14 cellular contexts compared by ENCODE assay signal in genomic region chr14:61498303-61498702, GRCh38.
DNase-seq lines count a peak whose midpoint lies in the region; ATAC-seq and TF ChIP-seq lines count a peak whose summit lies in the region.
"Had no signal": no experiment of that assay in that cellular context is flagged by ENCODE, and none has a peak within 500 bp of the region (broad histone marks: within the 10 kb centered on the region; RNA-seq: fewer than 3 reads in every experiment).

No MANE protein-coding gene starts in this region.

- no peak overlapping the region for H3K4me3 Mint-ChIP-seq in activated CD4-positive, alpha-beta T cell treated with anti-CD3 and anti-CD28 coated beads, Interleukin-2, amount 10 ng/mL, durations not matched to agents 24 days and 14 days
- no peak overlapping the region for H3K4me3 Mint-ChIP-seq in activated T-helper 1 cell treated with anti-CD3 and anti-CD28 coated beads, Interleukin-12 subunit alpha, Interleukin-12 subunit beta, Interleukin-2, Interleukin-4 antibody, amounts not matched to agents 30 ng/mL and 10 ng/mL and 1 ng/mL, durations not matched to agents 14 hours and 24 hours and 36 hours
- H3K4me3 Mint-ChIP-seq: neural crest cell; stimulated activated naive CD8-positive, alpha-beta T cell treated with anti-CD3 and anti-CD28 coated beads, Interleukin-15, amount 100 ng/mL, for 72 hours had no signal

- H3K4me1 Mint-ChIP-seq in activated CD4-positive, alpha-beta T cell treated with anti-CD3 and anti-CD28 coated beads, Interleukin-2, amount 10 ng/mL, durations not matched to agents 24 days and 14 days, result peaks cover 55% of the 10 kb centered on the region
- peaks cover 62% of the 10 kb centered on the region for H3K4me1 Mint-ChIP-seq in activated T-helper 1 cell treated with anti-CD3 and anti-CD28 coated beads, Interleukin-12 subunit alpha, Interleukin-12 subunit beta, Interleukin-2, Interleukin-4 antibody, amounts not matched to agents 30 ng/mL and 10 ng/mL and 1 ng/mL, durations not matched to agents 14 hours and 24 hours and 36 hours (ENCODE audit: low read depth)

- no peak overlapping the region for H3K4me3 ChIP-seq in left ventricle myocardium inferior
- no peak overlapping the region for H3K4me3 ChIP-seq in stomach
- H3K4me3 ChIP-seq in dorsolateral prefrontal cortex, result no peak overlapping the region
- no peak overlapping the region for H3K4me3 ChIP-seq in SJCRH30
- H3K4me3 ChIP-seq in right lobe of liver, result no peak overlapping the region
- H3K4me3 ChIP-seq: adrenal gland had no signal

- no peaks in the 10 kb centered on the region for H3K27me3 ChIP-seq in left ventricle myocardium inferior (ENCODE audit: low read depth)
- H3K27me3 ChIP-seq in stomach, result no peaks in the 10 kb centered on the region
- H3K27me3 ChIP-seq in dorsolateral prefrontal cortex, result no peaks in the 10 kb centered on the region
- H3K27me3 ChIP-seq in SJCRH30, result no peaks in the 10 kb centered on the region
- H3K27me3 ChIP-seq in right lobe of liver, result no peaks in the 10 kb centered on the region
- H3K27me3 ChIP-seq: adrenal gland had no signal

- intact Hi-C loops in activated CD4-positive, alpha-beta T cell treated with anti-CD3 and anti-CD28 coated beads, Interleukin-2, amount 10 ng/mL, durations not matched to agents 24 days and 14 days (cut with micrococcal nuclease), result no loop called here
- intact Hi-C loops in activated T-helper 1 cell treated with anti-CD3 and anti-CD28 coated beads, Interleukin-12 subunit alpha, Interleukin-12 subunit beta, Interleukin-2, Interleukin-4 antibody, amounts not matched to agents 30 ng/mL and 10 ng/mL and 1 ng/mL, durations not matched to agents 14 hours and 24 hours and 36 hours (cut with micrococcal nuclease), result no loop called here
- intact Hi-C loops in left ventricle myocardium inferior (cut with micrococcal nuclease) (no loop called here), stomach (cut with DNase I; ENCODE audit: low total_unique reads) (no loop called here), dorsolateral prefrontal cortex (cut with DNase I) (no loop called here), right lobe of liver (cut with DNase I) (no loop called here)

- no peaks in the 10 kb centered on the region for H3K27me3 Mint-ChIP-seq in activated CD4-positive, alpha-beta T cell treated with anti-CD3 and anti-CD28 coated beads, Interleukin-2, amount 10 ng/mL, durations not matched to agents 24 days and 14 days
- H3K27me3 Mint-ChIP-seq in activated T-helper 1 cell treated with anti-CD3 and anti-CD28 coated beads, Interleukin-12 subunit alpha, Interleukin-12 subunit beta, Interleukin-2, Interleukin-4 antibody, amounts not matched to agents 30 ng/mL and 10 ng/mL and 1 ng/mL, durations not matched to agents 14 hours and 24 hours and 36 hours (ENCODE audit: insufficient read depth), result no peaks in the 10 kb centered on the region
- H3K27me3 Mint-ChIP-seq: stimulated activated naive CD8-positive, alpha-beta T cell treated with anti-CD3 and anti-CD28 coated beads, Interleukin-15, amount 100 ng/mL, for 72 hours had no signal

- TF ChIP-seq CTCF in left ventricle myocardium inferior (IDR thresholded peaks at IDR 0.05; ENCODE audit: borderline replicate concordance) (no peak), stomach (IDR thresholded peaks at IDR 0.05) (no peak), dorsolateral prefrontal cortex (IDR thresholded peaks at IDR 0.05 in 54 of 56, conservative IDR thresholded peaks at IDR 0.05 in 2 of 56; ENCODE audit: low read depth in 1 of 56, partially characterized antibody in 56 of 56) (no peak), right lobe of liver (IDR thresholded peaks at IDR 0.05) (no peak)

- H3K27ac ChIP-seq in left ventricle myocardium inferior (replicated peaks) (peak overlapping the region; percentile 54), stomach (peak overlapping the region; percentile 37 to 77 (median 64)), dorsolateral prefrontal cortex (no peak overlapping the region), SJCRH30 (no peak overlapping the region), right lobe of liver (no peak overlapping the region)

- ATAC-seq in right lobe of liver, result no peak
- ATAC-seq: stimulated activated naive CD8-positive, alpha-beta T cell treated with anti-CD3 and anti-CD28 coated beads, Interleukin-15, amount 100 ng/mL, for 72 hours had no signal

- H3K36me3 Mint-ChIP-seq in activated CD4-positive, alpha-beta T cell treated with anti-CD3 and anti-CD28 coated beads, Interleukin-2, amount 10 ng/mL, durations not matched to agents 24 days and 14 days (ENCODE audit: low read depth), result peaks cover 49% of the 10 kb centered on the region
- H3K36me3 Mint-ChIP-seq in activated T-helper 1 cell treated with anti-CD3 and anti-CD28 coated beads, Interleukin-12 subunit alpha, Interleukin-12 subunit beta, Interleukin-2, Interleukin-4 antibody, amounts not matched to agents 30 ng/mL and 10 ng/mL and 1 ng/mL, durations not matched to agents 14 hours and 24 hours and 36 hours (ENCODE audit: low read depth), result peaks cover 43% of the 10 kb centered on the region

- no peak for DNase-seq in activated CD4-positive, alpha-beta T cell treated with anti-CD3 and anti-CD28 coated beads, Interleukin-2, amount 10 ng/mL, durations not matched to agents 24 days and 14 days
- DNase-seq in activated CD4-positive, alpha-beta T cell treated with anti-CD3 and anti-CD28 coated beads, Interleukin-2, amount 50 U/mL, for 48 hours, result no peak
- DNase-seq in activated T-helper 1 cell treated with anti-CD3 and anti-CD28 coated beads, Interleukin-12 subunit alpha, Interleukin-12 subunit beta, Interleukin-2, Interleukin-4 antibody, amounts not matched to agents 30 ng/mL and 10 ng/mL and 1 ng/mL, durations not matched to agents 14 hours and 24 hours and 36 hours (ENCODE audit: low spot score), result no peak
- DNase-seq in left ventricle myocardium inferior (no peak), stomach (no peak), dorsolateral prefrontal cortex (no peak), SJCRH30 (no peak), right lobe of liver (no peak)
- DNase-seq: activated CD4-positive, alpha-beta T cell treated with anti-CD3 and anti-CD28 coated beads for 48 hours; adrenal gland; NCI-H1417 treated with DMSO at 0.1 percent for 48 hours; stimulated activated CD4-positive, alpha-beta T cell treated with anti-CD3 and anti-CD28 coated beads, Interleukin-2, amount 100 ng/mL, for 24 hours; stimulated activated naive CD8-positive, alpha-beta T cell treated with anti-CD3 and anti-CD28 coated beads, Interleukin-15, amount 100 ng/mL, for 72 hours had no signal

- H3K4me1 ChIP-seq in left ventricle myocardium inferior (peaks cover 41% of the 10 kb centered on the region), stomach (peaks cover 7 to 28% (median 17%) of the 10 kb centered on the region in 4 donors), SJCRH30 (no peaks in the 10 kb centered on the region), right lobe of liver (peaks cover 0 to 1% (median 0%) of the 10 kb centered on the region in 4 donors)

- 24 to 33% (median 30%) methylated on average over 3 of the region's 3 CpGs for WGBS in stomach, 5 donors
- WGBS in right lobe of liver (ENCODE audit: insufficient coverage, low coverage, low lambda C conversion rate, missing lambda C conversion rate), result 0% methylated on average over 2 of the region's 3 CpGs

- TF ChIP-seq POLR2A in stomach (IDR thresholded peaks at IDR 0.05), result no peak
- no peak for TF ChIP-seq POLR2A in right lobe of liver (IDR thresholded peaks at IDR 0.05)

- H3K27ac Mint-ChIP-seq in activated CD4-positive, alpha-beta T cell treated with anti-CD3 and anti-CD28 coated beads, Interleukin-2, amount 10 ng/mL, durations not matched to agents 24 days and 14 days, result peak overlapping the region; percentile 46
- peak overlapping the region; percentile 42 for H3K27ac Mint-ChIP-seq in activated T-helper 1 cell treated with anti-CD3 and anti-CD28 coated beads, Interleukin-12 subunit alpha, Interleukin-12 subunit beta, Interleukin-2, Interleukin-4 antibody, amounts not matched to agents 30 ng/mL and 10 ng/mL and 1 ng/mL, durations not matched to agents 14 hours and 24 hours and 36 hours

- no peaks in the 10 kb centered on the region for H3K9me3 ChIP-seq in left ventricle myocardium inferior (replicated peaks)
- H3K9me3 ChIP-seq in stomach, result no peaks in the 10 kb centered on the region
- no peaks in the 10 kb centered on the region for H3K9me3 ChIP-seq in SJCRH30 (replicated peaks)
- no peaks in the 10 kb centered on the region for H3K9me3 ChIP-seq in right lobe of liver
- H3K9me3 ChIP-seq: adrenal gland had no signal

- H3K36me3 ChIP-seq in left ventricle myocardium inferior, result peaks cover 1% of the 10 kb centered on the region
- H3K36me3 ChIP-seq in stomach, result no peaks in the 10 kb centered on the region
- H3K36me3 ChIP-seq in SJCRH30, result no peaks in the 10 kb centered on the region
- H3K36me3 ChIP-seq in right lobe of liver, result no peaks in the 10 kb centered on the region
- H3K36me3 ChIP-seq: adrenal gland had no signal

- no peak for TF ChIP-seq EP300 in stomach (IDR thresholded peaks at IDR 0.05)

- peaks cover 5% of the 10 kb centered on the region for H3K9me3 Mint-ChIP-seq in activated CD4-positive, alpha-beta T cell treated with anti-CD3 and anti-CD28 coated beads, Interleukin-2, amount 10 ng/mL, durations not matched to agents 24 days and 14 days
- H3K9me3 Mint-ChIP-seq in activated T-helper 1 cell treated with anti-CD3 and anti-CD28 coated beads, Interleukin-12 subunit alpha, Interleukin-12 subunit beta, Interleukin-2, Interleukin-4 antibody, amounts not matched to agents 30 ng/mL and 10 ng/mL and 1 ng/mL, durations not matched to agents 14 hours and 24 hours and 36 hours, result no peaks in the 10 kb centered on the region
- H3K9me3 Mint-ChIP-seq: neural crest cell; stimulated activated naive CD8-positive, alpha-beta T cell treated with anti-CD3 and anti-CD28 coated beads, Interleukin-15, amount 100 ng/mL, for 72 hours had no signal

Comparison
In these comparisons a context has a peak if more than half of its experiments do, and no peak if none do; other contexts are left out.
1. H3K27ac ChIP-seq: peak in left ventricle myocardium inferior (single experiment) and stomach (5 of 5); none in dorsolateral prefrontal cortex (0 of 59), SJCRH30 (single experiment) and right lobe of liver (0 of 3).